Comparison of ENCODE assay signal across 9 cellular contexts in the genomic region with DNA sequence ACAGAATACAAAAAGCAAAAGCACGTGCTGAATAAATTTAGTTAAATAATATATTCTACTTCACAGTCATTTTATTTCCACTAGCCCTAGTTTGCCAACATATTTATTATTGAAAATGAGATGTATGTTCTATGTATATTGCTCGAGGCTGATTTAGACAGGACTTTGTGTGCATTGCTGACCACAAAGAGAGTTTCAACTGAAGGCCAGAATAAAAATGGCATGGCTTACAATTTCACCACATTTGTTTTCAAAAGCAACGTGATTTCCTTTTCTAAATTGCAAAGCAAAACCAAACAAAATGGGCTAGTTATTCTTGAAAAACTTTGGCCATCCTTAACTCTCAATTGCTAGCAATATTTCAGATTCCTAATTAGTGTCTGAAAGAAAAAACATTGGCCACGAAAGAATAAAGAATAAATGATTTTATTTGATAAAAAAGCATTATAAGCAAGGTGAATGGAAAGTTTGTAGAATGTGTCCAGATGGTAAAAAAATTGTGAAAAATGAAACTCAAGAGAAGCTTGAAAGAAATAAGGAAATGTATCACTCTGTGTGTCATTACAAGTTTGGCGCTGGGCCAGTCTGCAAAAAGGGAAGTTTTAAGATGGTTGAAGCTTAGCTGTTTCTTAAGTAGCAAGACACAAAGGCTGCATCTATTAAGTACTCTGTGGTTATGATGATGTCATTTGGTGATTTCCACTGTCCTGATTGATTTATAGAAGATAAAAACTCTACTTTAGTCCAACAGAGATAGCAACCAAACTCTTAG.
A peak's percentile ranks its signal among the peaks of the same experiment; 100 is the strongest.
DNase-seq lines count a peak whose midpoint lies in the region; ATAC-seq, FAIRE-seq and TF ChIP-seq lines count a peak whose summit lies in the region.
"Had no signal": no experiment of that assay in that cellular context is flagged by ENCODE, and none has a peak within 500 bp of the region (broad histone marks: within the 10 kb centered on the region; RNA-seq: fewer than 3 reads in every experiment).

No MANE protein-coding gene starts in this region.

- no peaks in the 10 kb centered on the region for H3K36me3 ChIP-seq in BLaER1 treated with 17β-estradiol and CSF1 and Interleukin-3, amounts not matched to agents 10 nM and 100 nM
- H3K36me3 ChIP-seq: upper lobe of left lung had no signal

- DNase-seq in SKM-1 (lab: John Stamatoyannopoulos, UW; ENCODE audit: unreplicated experiment) = peak; percentile 65
- DNase-seq in left ventricle myocardium superior = peak; percentile 60
- peak; percentile 22 for DNase-seq in stimulated activated CD8-positive, alpha-beta memory T cell treated with anti-CD3 and anti-CD28 coated beads, Interleukin-7, amount 100 ng/mL, for 24 hours (ENCODE audit: low read depth)
- no peak for DNase-seq in D721Med (ENCODE audit: insufficient read length, low spot score)
- no peak for DNase-seq in NCI-H1436 treated with DMSO at 0.1 percent for 48 hours (lab: John Stamatoyannopoulos, UW)

- H4K20me1 ChIP-seq in BLaER1 treated with 17β-estradiol and CSF1 and Interleukin-3, amounts not matched to agents 10 nM and 100 nM = no peaks in the 10 kb centered on the region

- no peak for TF ChIP-seq CTCF in D721Med (IDR thresholded peaks at IDR 0.05; ENCODE audit: insufficient read depth, missing control alignments)

- FAIRE-seq in D721Med (lab: Jason Lieb, UNC) = no peak

- H3K27me3 ChIP-seq in BLaER1 treated with 17β-estradiol and CSF1 and Interleukin-3, amounts not matched to agents 10 nM and 100 nM = peaks cover 0 to 75% (median 0%) of the 10 kb centered on the region in 11 experiments; a peak in 4 of 22 replicates
- H3K27me3 ChIP-seq: upper lobe of left lung had no signal

- peak overlapping the region; percentile 37 to 89 (median 61); a peak in 21 of 22 replicates for H3K4me2 ChIP-seq in BLaER1 treated with 17β-estradiol and CSF1 and Interleukin-3, amounts not matched to agents 10 nM and 100 nM

- peaks cover 0 to 13% (median 0%) of the 10 kb centered on the region in 11 experiments; a peak in 9 of 22 replicates for H3K9me3 ChIP-seq in BLaER1 treated with 17β-estradiol and CSF1 and Interleukin-3, amounts not matched to agents 10 nM and 100 nM (replicated peaks in 1 of 11)
- H3K9me3 ChIP-seq: upper lobe of left lung had no signal

- intact Hi-C loops in left ventricle myocardium superior (cut with micrococcal nuclease) = no loop called here

- peak overlapping the region in 5 of 10 experiments; percentile 4 to 37 (median 18); a peak in 4 of 20 replicates for H3K4me3 ChIP-seq in BLaER1 treated with 17β-estradiol and CSF1 and Interleukin-3, amounts not matched to agents 10 nM and 100 nM
- H3K4me3 ChIP-seq: upper lobe of left lung had no signal

- ATAC-seq in GM19324 (IDR thresholded peaks at IDR 0.05; ENCODE audit: low FRiP score, unreplicated experiment) (peak; percentile 91), HG03196 (IDR thresholded peaks at IDR 0.05; ENCODE audit: unreplicated experiment) (peak; percentile 94), left ventricle myocardium superior (no peak)

- peak overlapping the region in 10 of 11 experiments; percentile 1 to 67 (median 60); a peak in 17 of 22 replicates for H3K9ac ChIP-seq in BLaER1 treated with 17β-estradiol and CSF1 and Interleukin-3, amounts not matched to agents 10 nM and 100 nM

- H3K4me1 ChIP-seq in BLaER1 treated with 17β-estradiol and CSF1 and Interleukin-3, amounts not matched to agents 10 nM and 100 nM = peaks cover 12 to 29% (median 23%) of the 10 kb centered on the region in 10 experiments
- H3K4me1 ChIP-seq: upper lobe of left lung had no signal

- peak overlapping the region; percentile 16 to 87 (median 80); a peak in 21 of 22 replicates for H3K27ac ChIP-seq in BLaER1 treated with 17β-estradiol and CSF1 and Interleukin-3, amounts not matched to agents 10 nM and 100 nM

Comparison
In these comparisons a context has a peak if more than half of its experiments do, and no peak if none do; other contexts are left out.
1. DNase-seq: peak in SKM-1 (single experiment), left ventricle myocardium superior (single experiment) and stimulated activated CD8-positive, alpha-beta memory T cell treated with anti-CD3 and anti-CD28 coated beads, Interleukin-7, amount 100 ng/mL, for 24 hours (single experiment); none in D721Med (single experiment) and NCI-H1436 treated with DMSO at 0.1 percent for 48 hours (single experiment).